35 cellular contexts compared by ENCODE assay signal in the genomic region with DNA sequence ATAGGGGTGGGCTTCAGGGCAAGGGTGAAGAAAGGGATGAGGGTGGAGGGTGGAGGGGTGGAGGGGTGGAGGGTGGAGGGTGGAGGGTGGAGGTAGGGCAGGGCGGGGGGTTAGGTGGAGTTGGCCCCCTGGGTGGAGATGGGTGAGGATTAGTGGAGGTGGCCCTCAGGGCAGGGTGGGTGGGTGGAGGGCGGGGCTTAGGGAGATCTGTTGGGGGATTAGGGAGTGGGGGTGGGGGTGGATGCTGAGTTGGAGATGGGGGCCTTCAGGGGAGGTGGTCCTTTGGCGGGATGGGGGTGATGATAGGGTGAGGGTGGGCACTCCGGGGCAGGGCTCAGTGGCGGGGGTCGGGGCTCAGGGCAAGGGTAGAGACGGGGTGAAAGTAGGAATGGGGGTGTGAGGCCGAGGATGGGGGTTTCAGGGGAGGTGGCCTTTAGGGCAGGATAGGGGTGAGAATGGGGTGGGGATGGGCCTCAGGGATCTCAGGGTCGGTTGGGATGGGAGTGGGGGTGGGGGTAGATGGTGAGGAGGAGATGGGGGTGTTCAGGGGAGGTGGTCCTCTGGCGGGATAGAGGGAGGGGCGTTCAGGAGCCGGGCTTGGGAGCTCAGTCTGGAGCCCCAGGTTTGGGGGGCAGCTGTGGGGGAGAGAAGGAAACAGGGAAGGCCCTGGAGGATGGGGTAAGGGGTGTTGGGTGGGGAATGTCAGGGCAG. TPM values are rescaled to one million over a fixed set of nuclear protein-coding genes. Genes with fewer than 3 reads are reported as not detected.
"Had no signal": no experiment of that assay in that cellular context is flagged by ENCODE, and none has a peak within 500 bp of the region (broad histone marks: within the 10 kb centered on the region; RNA-seq: fewer than 3 reads in every experiment).

No MANE protein-coding gene starts in this region.

- FAIRE-seq: astrocyte, islet of Langerhans, small intestine, TTC549 had no signal

- H3K27me3 ChIP-seq: brain microvascular endothelial cell, neutrophil, ovary, testis, transverse colon had no signal

- H3K4me1 ChIP-seq: heart left ventricle, prostate gland, sigmoid colon, testis, transverse colon had no signal

- ATAC-seq: esophagus mucosa, left ventricle myocardium superior had no signal

- H3K27ac ChIP-seq: brain microvascular endothelial cell, heart left ventricle, neutrophil, ovary, prostate gland, sigmoid colon, testis, transverse colon had no signal

- H3K9me3 ChIP-seq: neutrophil, prostate gland, testis, transverse colon had no signal

- DNase-seq: activated CD4-positive, alpha-beta memory T cell treated with anti-CD3 and anti-CD28 coated beads for 36 hours; activated CD4-positive, alpha-beta T cell treated with anti-CD3 and anti-CD28 coated beads, Interleukin-2, amount 10 ng/mL, durations not matched to agents 24 days and 14 days; activated CD4-positive, CD25-positive, alpha-beta regulatory T cell treated with anti-CD3 and anti-CD28 coated beads, Interleukin-2, amount 50 U/mL, for 72 hours; activated CD8-positive, alpha-beta memory T cell treated with anti-CD3 and anti-CD28 coated beads, Interleukin-2, amount 50 U/mL, for 4 hours; activated effector memory CD4-positive, alpha-beta T cell treated with anti-CD3 and anti-CD28 coated beads, Interleukin-2, amount 50 U/mL, for 16 hours; activated naive CD4-positive, alpha-beta T cell treated with anti-CD3 and anti-CD28 coated beads, Interleukin-2, amount 50 U/mL, for 16 hours; activated T-cell treated with anti-CD3 and anti-CD28 coated beads, Interleukin-2, amount 50 U/mL, for 1 hour; amniotic stem cell; brain microvascular endothelial cell; cortex of kidney; foreskin fibroblast; left ventricle myocardium superior; sigmoid colon; small intestine; stimulated activated CD4-positive, alpha-beta T cell treated with anti-CD3 and anti-CD28 coated beads, Interleukin-2, amount 100 ng/mL, for 24 hours; stimulated activated naive CD4-positive, alpha-beta T cell; SW 1271; T-helper 9 cell; testis; transverse colon had no signal

- H3K36me3 ChIP-seq: brain microvascular endothelial cell, heart left ventricle, neutrophil, ovary, prostate gland, sigmoid colon, transverse colon had no signal

- H3K4me3 ChIP-seq: heart left ventricle, ovary, prostate gland, sigmoid colon, testis, transverse colon had no signal

RNA-seq across cellular contexts. Expression of a gene that starts 0.8 kb away (rescaled TPM):
- total RNA-seq: activated CD4-positive, alpha-beta memory T cell treated with anti-CD3 and anti-CD28 coated beads for 36 hours; activated CD4-positive, alpha-beta T cell treated with anti-CD3 and anti-CD28 coated beads, Interleukin-2, amount 10 ng/mL, durations not matched to agents 24 days and 14 days; activated CD8-positive, alpha-beta memory T cell treated with anti-CD3 and anti-CD28 coated beads for 36 hours; activated T-helper 1 cell treated with anti-CD3 and anti-CD28 coated beads, Interleukin-12 subunit alpha, Interleukin-12 subunit beta, Interleukin-2, Interleukin-4 antibody, amounts not matched to agents 30 ng/mL and 10 ng/mL and 1 ng/mL, durations not matched to agents 14 hours and 24 hours and 36 hours; astrocyte; cardiac septum; cerebellum; esophagus mucosa; heart left ventricle; left ventricle myocardium superior; lung microvascular endothelial cell; mucosa of gallbladder; ovary; prostate gland; sigmoid colon; transverse colon; urinary bladder had no signal
- polyA plus RNA-seq: heart left ventricle, ovary, sigmoid colon, small intestine, urinary bladder had no signal

RNA-seq across cellular contexts. Expression of a gene that starts 23.2 kb away (rescaled TPM):
- total RNA-seq: activated CD4-positive, alpha-beta memory T cell treated with anti-CD3 and anti-CD28 coated beads for 36 hours; activated CD4-positive, alpha-beta T cell treated with anti-CD3 and anti-CD28 coated beads, Interleukin-2, amount 10 ng/mL, durations not matched to agents 24 days and 14 days; activated CD8-positive, alpha-beta memory T cell treated with anti-CD3 and anti-CD28 coated beads for 36 hours; activated T-helper 1 cell treated with anti-CD3 and anti-CD28 coated beads, Interleukin-12 subunit alpha, Interleukin-12 subunit beta, Interleukin-2, Interleukin-4 antibody, amounts not matched to agents 30 ng/mL and 10 ng/mL and 1 ng/mL, durations not matched to agents 14 hours and 24 hours and 36 hours; esophagus mucosa; left ventricle myocardium superior; lung microvascular endothelial cell; ovary; prostate gland; sigmoid colon; transverse colon had no signal
- polyA plus RNA-seq: ovary had no signal
